ENCODE assay signal across 14 cellular contexts in genomic region chr14:29896354-29896768, GRCh38.
DNase-seq lines count a peak whose midpoint lies in the region; ATAC-seq lines count a peak whose summit lies in the region.
"Had no signal": no experiment of that assay in that cellular context is flagged by ENCODE, and none has a peak within 500 bp of the region (broad histone marks: within the 10 kb centered on the region; RNA-seq: fewer than 3 reads in every experiment).

No MANE protein-coding gene starts in this region.

- H3K27me3 ChIP-seq in endocrine pancreas (ENCODE audit: control insufficient read depth, insufficient read depth, low read length) = no peaks in the 10 kb centered on the region

- peak overlapping the region; percentile 72 for H3K4me3 ChIP-seq in endocrine pancreas (ENCODE audit: control insufficient read depth, insufficient read depth, low read length)

- no peaks in the 10 kb centered on the region for H3K9me3 ChIP-seq in endocrine pancreas (ENCODE audit: control insufficient read depth, low read length)

- H3K4me1 ChIP-seq in endocrine pancreas (ENCODE audit: control insufficient read depth, insufficient read depth, low read length) = peaks cover 10% of the 10 kb centered on the region

- H3K9ac ChIP-seq in endocrine pancreas (ENCODE audit: control insufficient read depth, insufficient read depth, low read length) = no peak overlapping the region

- no peak for ATAC-seq in HG02588 (IDR thresholded peaks at IDR 0.05; ENCODE audit: unreplicated experiment)
- ATAC-seq: CD8-positive, alpha-beta T cell had no signal

- H3K36me3 ChIP-seq in endocrine pancreas (ENCODE audit: control insufficient read depth, insufficient read depth, low read length) = no peaks in the 10 kb centered on the region

- peak; percentile 75 for DNase-seq in DMS 273 (lab: John Stamatoyannopoulos, UW; ENCODE audit: unreplicated experiment)
- DNase-seq in HuH-7.5 (ENCODE audit: low spot score) = peak; percentile 47
- DNase-seq in NCI-H2171 (lab: John Stamatoyannopoulos, UW) = peak; percentile 81
- DNase-seq in NCI-H1436 treated with DMSO at 0.1 percent for 48 hours (lab: John Stamatoyannopoulos, UW) = no peak
- no peak for DNase-seq in NAMALWA (ENCODE audit: low spot score)
- no peak for DNase-seq in NCI-H2227 (lab: John Stamatoyannopoulos, UW; ENCODE audit: unreplicated experiment)
- DNase-seq: activated CD4-positive, alpha-beta T cell treated with anti-CD3 and anti-CD28 coated beads for 4 hours; CD8-positive, alpha-beta T cell; H9; KBM-7; nucleus accumbens; stimulated activated CD4-positive, alpha-beta T cell treated with anti-CD3 and anti-CD28 coated beads, Interleukin-2, amount 100 ng/mL, for 48 hours had no signal

Comparison
In these comparisons a context has a peak if more than half of its experiments do, and no peak if none do; other contexts are left out.
1. DNase-seq: peak in DMS 273 (single experiment), HuH-7.5 (single experiment) and NCI-H2171 (single experiment); none in NCI-H1436 treated with DMSO at 0.1 percent for 48 hours (single experiment), NAMALWA (single experiment) and NCI-H2227 (single experiment).